In genomic region chr6:21808551-21809181, GRCh38 we compare ENCODE assay signal across 10 cellular contexts.
DNase-seq lines count a peak whose midpoint lies in the region; ATAC-seq and TF ChIP-seq lines count a peak whose summit lies in the region.
"Had no signal": no experiment of that assay in that cellular context is flagged by ENCODE, and none has a peak within 500 bp of the region (broad histone marks: within the 10 kb centered on the region; RNA-seq: fewer than 3 reads in every experiment).

No MANE protein-coding gene starts in this region.

- intact Hi-C loops in colonic mucosa (cut with DNase I) (no loop called here), mucosa of descending colon (cut with DNase I, micrococcal nuclease) (no loop called here), vagina (cut with DNase I) (no loop called here)

- H3K9me3 ChIP-seq in colonic mucosa (no peaks in the 10 kb centered on the region), mucosa of descending colon (no peaks in the 10 kb centered on the region), vagina (no peaks in the 10 kb centered on the region), WERI-Rb-1 (ENCODE audit: severe bottlenecking) (no peaks in the 10 kb centered on the region)

- H3K4me3 ChIP-seq in colonic mucosa (no peak overlapping the region), mucosa of descending colon (no peak overlapping the region), vagina (peak overlapping the region in 1 of 2 donors; percentile 9), WERI-Rb-1 (ENCODE audit: low read depth, low read length) (no peak overlapping the region)

- TF ChIP-seq POLR2A in vagina (IDR thresholded peaks at IDR 0.05) = no peak

- DNase-seq in NCI-H2227 treated with DMSO at 0.1 percent for 48 hours (lab: John Stamatoyannopoulos, UW) (peak; percentile 28), NCI-H2227 (lab: John Stamatoyannopoulos, UW; ENCODE audit: unreplicated experiment) (no peak), colonic mucosa (peak; percentile 41), mucosa of descending colon (peak; percentile 47 to 60 (median 54)), vagina (ENCODE audit: extremely low spot score in 2 of 2) (no peak), WERI-Rb-1 (no peak)
- DNase-seq in activated CD4-positive, alpha-beta T cell treated with anti-CD3 and anti-CD28 coated beads for 48 hours = no peak
- DNase-seq: NCI-H1436 treated with DMSO at 0.1 percent for 48 hours; stimulated activated CD4-positive, alpha-beta T cell treated with anti-CD3 and anti-CD28 coated beads, Interleukin-4, amount 100 ng/mL, for 24 hours had no signal

- H3K9ac ChIP-seq in colonic mucosa (ENCODE audit: low read depth in 2 of 2, low read length in 2 of 2) = no peak overlapping the region

- ATAC-seq in mucosa of descending colon (peak; percentile 81), GM18858 (IDR thresholded peaks at IDR 0.05; ENCODE audit: unreplicated experiment) (no peak)

- H3K27ac ChIP-seq in colonic mucosa (peak overlapping the region; percentile 57), vagina (peak overlapping the region; percentile 63), WERI-Rb-1 (no peak overlapping the region)

- H3K36me3 ChIP-seq in colonic mucosa (no peaks in the 10 kb centered on the region), mucosa of descending colon (ENCODE audit: low read depth) (no peaks in the 10 kb centered on the region), vagina (no peaks in the 10 kb centered on the region), WERI-Rb-1 (no peaks in the 10 kb centered on the region)

- H3K4me1 ChIP-seq in colonic mucosa (peaks cover 7% of the 10 kb centered on the region), mucosa of descending colon (ENCODE audit: low read depth) (peaks cover 5% of the 10 kb centered on the region), vagina (peaks cover 24% of the 10 kb centered on the region)

- H3K27me3 ChIP-seq in colonic mucosa = no peaks in the 10 kb centered on the region
- H3K27me3 ChIP-seq in vagina = no peaks in the 10 kb centered on the region
- no peaks in the 10 kb centered on the region for H3K27me3 ChIP-seq in WERI-Rb-1 (ENCODE audit: insufficient read depth, low read depth, severe bottlenecking)

- TF ChIP-seq CTCF in colonic mucosa (IDR thresholded peaks at IDR 0.05) (no peak), mucosa of descending colon (IDR thresholded peaks at IDR 0.05) (no peak), vagina (IDR thresholded peaks at IDR 0.05) (no peak), WERI-Rb-1 (IDR thresholded peaks at IDR 0.05; ENCODE audit: low read depth, low read length) (no peak)

Comparison
In these comparisons a context has a peak if more than half of its experiments do, and no peak if none do; other contexts are left out.
1. DNase-seq: peak in NCI-H2227 treated with DMSO at 0.1 percent for 48 hours (single experiment), colonic mucosa (single experiment) and mucosa of descending colon (3 of 3); none in NCI-H2227 (single experiment), vagina (0 of 2), activated CD4-positive, alpha-beta T cell treated with anti-CD3 and anti-CD28 coated beads for 48 hours (single experiment) and WERI-Rb-1 (single experiment).